ENCODE assay signal across 18 cellular contexts in genomic region chr2:113041871-113042270, GRCh38. TPM values are rescaled to one million over a fixed set of nuclear protein-coding genes. Genes with fewer than 3 reads are reported as not detected.
DNase-seq lines count a peak whose midpoint lies in the region; TF ChIP-seq lines count a peak whose summit lies in the region.
"Had no signal": no experiment of that assay in that cellular context is flagged by ENCODE, and none has a peak within 500 bp of the region (broad histone marks: within the 10 kb centered on the region; RNA-seq: fewer than 3 reads in every experiment).

No MANE protein-coding gene starts in this region.

- H4K5ac ChIP-seq in H9 (ENCODE audit: insufficient read length, low read depth, low read length), result no peak overlapping the region

- CTCF ChIA-PET in Caco-2 (lab: Charles Lee), result no interaction called here

- intact Hi-C loops in Caco-2 (cut with micrococcal nuclease; ENCODE audit: unreplicated experiment), result no loop called here

- TF ChIP-seq CTCF in Caco-2 (IDR thresholded peaks at IDR 0.05; ENCODE audit: insufficient read depth in 1 of 2, low read depth in 1 of 2, low read length in 1 of 2, severe bottlenecking in 1 of 2, unreplicated experiment in 1 of 2) (peak; percentile 26 to 53), H9 (conservative IDR thresholded peaks at IDR 0.05) (peak; percentile 57; the same call in 2 of the 3 replicates), kidney epithelial cell (IDR thresholded peaks at IDR 0.05; ENCODE audit: insufficient read depth, low read length, poor library complexity, severe bottlenecking) (peak; percentile 19), coronary artery (IDR thresholded peaks at IDR 0.05) (no peak), endothelial cell (IDR thresholded peaks at IDR 0.05; ENCODE audit: unreplicated experiment) (no peak)

- H3K4me1 Mint-ChIP-seq in Caco-2 (ENCODE audit: low read depth, unreplicated experiment) (peaks cover 5% of the 10 kb centered on the region), H9 (no peaks in the 10 kb centered on the region), endothelial cell (ENCODE audit: unreplicated experiment) (peaks cover 2% of the 10 kb centered on the region)
- H3K4me1 Mint-ChIP-seq: mesothelial cell of epicardium had no signal

- no TSS peak for BruUV-seq in Caco-2 (replicated peaks; lab: Mats Ljungman, UMichigan)

- no peaks in the 10 kb centered on the region for H3K9me3 ChIP-seq in Caco-2
- H3K9me3 ChIP-seq in H9 (ENCODE audit: control insufficient read depth, low read depth, low read length), result no peaks in the 10 kb centered on the region
- H3K9me3 ChIP-seq: stomach had no signal

- no peak overlapping the region for H2BK12ac ChIP-seq in H9 (ENCODE audit: insufficient read length, low read depth, low read length)

- H3K4me3 Mint-ChIP-seq in Caco-2 (ENCODE audit: unreplicated experiment), result no peak overlapping the region
- H3K4me3 Mint-ChIP-seq in H9, result no peak overlapping the region
- H3K4me3 Mint-ChIP-seq in endothelial cell (ENCODE audit: unreplicated experiment), result no peak overlapping the region
- H3K4me3 Mint-ChIP-seq: mesothelial cell of epicardium had no signal

- no peak overlapping the region for H3K23ac ChIP-seq in H9 (ENCODE audit: insufficient read length, low read depth, low read length)

- no peak overlapping the region for H2AFZ ChIP-seq in H9 (ENCODE audit: low read length)

- H3T11ph ChIP-seq in H9 (ENCODE audit: low read length), result no peak overlapping the region

- H2BK5ac ChIP-seq in H9 (ENCODE audit: insufficient read length, low read length), result no peak overlapping the region

- H3K23me2 ChIP-seq in H9 (ENCODE audit: insufficient read length, low read depth, low read length, poor library complexity, severe bottlenecking), result no peaks in the 10 kb centered on the region

- H3K36me3 Mint-ChIP-seq in Caco-2 (ENCODE audit: insufficient read depth, unreplicated experiment) (no peaks in the 10 kb centered on the region), H9 (ENCODE audit: insufficient read depth in 1 of 3, low read depth in 3 of 3) (no peaks in the 10 kb centered on the region), endothelial cell (ENCODE audit: low read depth, unreplicated experiment) (no peaks in the 10 kb centered on the region)
- H3K36me3 Mint-ChIP-seq: mesothelial cell of epicardium had no signal

- H3K4me1 ChIP-seq in Caco-2 (no peaks in the 10 kb centered on the region), H9 (ENCODE audit: insufficient read depth, low read length) (no peaks in the 10 kb centered on the region)

- no peak overlapping the region for H3K56ac ChIP-seq in H9 (ENCODE audit: insufficient read length, low read depth, low read length)

- H3K4me3 ChIP-seq in Caco-2 (ENCODE audit: low read depth, low read length), result no peak overlapping the region
- no peak overlapping the region for H3K4me3 ChIP-seq in kidney epithelial cell (ENCODE audit: low read depth, low read length)
- no peak overlapping the region for H3K4me3 ChIP-seq in coronary artery
- H3K4me3 ChIP-seq: stomach had no signal

- no peak overlapping the region for H2AK5ac ChIP-seq in H9 (ENCODE audit: insufficient read length, low read length)

- H2BK20ac ChIP-seq in H9 (ENCODE audit: low read depth, low read length, poor library complexity, severe bottlenecking), result no peak overlapping the region

- no peak overlapping the region for H3K27ac ChIP-seq in H9 (ENCODE audit: insufficient read length, low read depth, low read length)
- no peak overlapping the region for H3K27ac ChIP-seq in coronary artery
- H3K27ac ChIP-seq: stomach, VCaP had no signal

- H3K4me2 ChIP-seq in H9 (ENCODE audit: insufficient read depth, insufficient read length, low read length), result no peak overlapping the region

- H2BK15ac ChIP-seq in H9 (ENCODE audit: low read depth, low read length), result no peak overlapping the region

- H3K9me3 Mint-ChIP-seq in Caco-2 (ENCODE audit: unreplicated experiment), result peaks cover 10% of the 10 kb centered on the region
- H3K9me3 Mint-ChIP-seq in H9, result peaks cover 7 to 38% of the 10 kb centered on the region in 2 experiments
- no peaks in the 10 kb centered on the region for H3K9me3 Mint-ChIP-seq in endothelial cell (ENCODE audit: unreplicated experiment)

- H3K18ac ChIP-seq in H9 (ENCODE audit: insufficient read length, low read depth, low read length), result no peak overlapping the region

- no peak overlapping the region for H4K8ac ChIP-seq in H9 (replicated peaks; ENCODE audit: insufficient read length, low read depth, low read length)

- no peaks in the 10 kb centered on the region for H3K36me3 ChIP-seq in Caco-2 (ENCODE audit: control insufficient read depth, insufficient read depth, low read length)
- H3K36me3 ChIP-seq in kidney epithelial cell (ENCODE audit: control insufficient read depth, insufficient read depth, low read length), result no peaks in the 10 kb centered on the region
- H3K36me3 ChIP-seq: stomach had no signal

- DNase-seq in Caco-2 (peak; percentile 40 to 41), H9 (no peak), SW480 (ENCODE audit: low spot score) (peak; percentile 39), kidney epithelial cell (ENCODE audit: low read depth) (no peak), NCI-H2227 treated with DMSO at 0.1 percent for 48 hours (lab: John Stamatoyannopoulos, UW) (no peak), coronary artery (ENCODE audit: low spot score) (no peak), endothelial cell (ENCODE audit: low spot score) (no peak)
- DNase-seq in stimulated activated CD4-positive, alpha-beta T cell treated with anti-CD3 and anti-CD28 coated beads, Interleukin-15, amount 100 ng/mL, for 24 hours, result no peak
- DNase-seq: activated gamma-delta T cell, DMS79, nucleus accumbens, stomach had no signal

- H3K27me3 ChIP-seq in Caco-2 (replicated peaks; ENCODE audit: control insufficient read depth, insufficient read depth, low read length) (no peaks in the 10 kb centered on the region), H9 (ENCODE audit: insufficient read depth, low read length) (no peaks in the 10 kb centered on the region), kidney epithelial cell (ENCODE audit: control insufficient read depth, insufficient read depth, low read length) (no peaks in the 10 kb centered on the region)
- H3K27me3 ChIP-seq: stomach had no signal

- no CpG with 5 or more reads among the region's 5 CpGs for WGBS in H9 (ENCODE audit: extremely low coverage, insufficient read length, low lambda C conversion rate)

- no peaks in the 10 kb centered on the region for H4K20me1 ChIP-seq in H9 (ENCODE audit: control insufficient read depth, insufficient read depth, insufficient read length)

- no peaks in the 10 kb centered on the region for H3K79me1 ChIP-seq in H9 (ENCODE audit: insufficient read depth, low read depth, low read length, poor library complexity, severe bottlenecking)

- H3K27ac Mint-ChIP-seq in Caco-2 (ENCODE audit: unreplicated experiment) (no peak overlapping the region), H9 (peak overlapping the region in 1 of 3 experiments; percentile 40; a peak in 1 of 7 replicates), endothelial cell (ENCODE audit: unreplicated experiment) (no peak overlapping the region)
- H3K27ac Mint-ChIP-seq: mesothelial cell of epicardium had no signal

- H3K14ac ChIP-seq in H9 (ENCODE audit: insufficient read depth, low read length), result no peak overlapping the region

- no peak overlapping the region for H2BK120ac ChIP-seq in H9 (ENCODE audit: low read depth, low read length, poor library complexity, severe bottlenecking)

- POLR2A ChIA-PET in Caco-2 (lab: Charles Lee), result no interaction called here

- H4K91ac ChIP-seq in H9 (ENCODE audit: insufficient read length, low read depth, low read length), result no peak overlapping the region

- peaks cover 2% of the 10 kb centered on the region for H3K27me3 Mint-ChIP-seq in Caco-2 (ENCODE audit: insufficient read depth, unreplicated experiment)
- peaks cover 17% of the 10 kb centered on the region for H3K27me3 Mint-ChIP-seq in H9 (ENCODE audit: low read depth)
- no peaks in the 10 kb centered on the region for H3K27me3 Mint-ChIP-seq in endothelial cell (ENCODE audit: unreplicated experiment)

- H3K9ac ChIP-seq in H9 (ENCODE audit: extremely low read depth, insufficient read length, low read length), result no peak overlapping the region

- no peaks in the 10 kb centered on the region for H3K79me2 ChIP-seq in H9 (ENCODE audit: insufficient read depth, low read length)

- no peak overlapping the region for H3K4ac ChIP-seq in H9 (ENCODE audit: low read depth, low read length)

RNA-seq across cellular contexts. Expression of gene IL36B, which starts 10.8 kb away (rescaled TPM):
- not detected in 2 replicates for total RNA-seq in Caco-2 (2022)
- not detected in 2 replicates for total RNA-seq in H9 (2021)
- total RNA-seq in kidney epithelial cell, result not detected in 2 replicates
- not detected for total RNA-seq in endothelial cell (ENCODE audit: unreplicated experiment)
- total RNA-seq: dermis microvascular lymphatic vessel endothelial cell, fibroblast of villous mesenchyme, HT1080, mesothelial cell of epicardium, skeletal muscle tissue, stomach had no signal

RNA-seq across cellular contexts. Expression of gene IL36RN, which starts 17.1 kb away (rescaled TPM):
- total RNA-seq in Caco-2 (2022) (0.19 TPM in 1 of 2 replicates, not detected in the other), H9 (2021) (not detected in 2 replicates), kidney epithelial cell (0.04 and 0.34 TPM in 2 replicates), endothelial cell (ENCODE audit: unreplicated experiment) (not detected)
- total RNA-seq: dermis microvascular lymphatic vessel endothelial cell, fibroblast of villous mesenchyme, HT1080, skeletal muscle tissue, stomach had no signal

RNA-seq across cellular contexts. Expression of gene IL1F10, which starts 25.9 kb away (rescaled TPM):
- not detected in 2 replicates for total RNA-seq in Caco-2 (2022)
- not detected in 2 replicates for total RNA-seq in H9 (2021)
- total RNA-seq in kidney epithelial cell, result not detected in 2 replicates
- total RNA-seq in endothelial cell (ENCODE audit: unreplicated experiment), result not detected
- total RNA-seq: dermis microvascular lymphatic vessel endothelial cell, fibroblast of villous mesenchyme, HT1080, mesothelial cell of epicardium, skeletal muscle tissue, stomach had no signal

RNA-seq across cellular contexts. Expression of gene IL36A, which starts 36.6 kb away (rescaled TPM):
- total RNA-seq in Caco-2 (2022), result not detected in 2 replicates
- total RNA-seq in H9 (2021), result not detected in 2 replicates
- not detected in 2 replicates for total RNA-seq in kidney epithelial cell
- not detected for total RNA-seq in endothelial cell (ENCODE audit: unreplicated experiment)
- total RNA-seq: dermis microvascular lymphatic vessel endothelial cell, fibroblast of villous mesenchyme, HT1080, mesothelial cell of epicardium, skeletal muscle tissue, stomach had no signal

Comparison
In these comparisons a context has a peak if more than half of its experiments do, and no peak if none do; other contexts are left out.
1. DNase-seq: peak in Caco-2 (2 of 2) and SW480 (single experiment); none in H9 (single experiment), kidney epithelial cell (single experiment), NCI-H2227 treated with DMSO at 0.1 percent for 48 hours (single experiment), coronary artery (single experiment), stimulated activated CD4-positive, alpha-beta T cell treated with anti-CD3 and anti-CD28 coated beads, Interleukin-15, amount 100 ng/mL, for 24 hours (single experiment) and endothelial cell (single experiment).
2. CTCF ChIP-seq: peak in Caco-2 (2 of 2), H9 (single experiment) and kidney epithelial cell (single experiment); none in coronary artery (single experiment) and endothelial cell (single experiment).